Comparison of ENCODE assay signal across 29 cellular contexts in the genomic region with DNA sequence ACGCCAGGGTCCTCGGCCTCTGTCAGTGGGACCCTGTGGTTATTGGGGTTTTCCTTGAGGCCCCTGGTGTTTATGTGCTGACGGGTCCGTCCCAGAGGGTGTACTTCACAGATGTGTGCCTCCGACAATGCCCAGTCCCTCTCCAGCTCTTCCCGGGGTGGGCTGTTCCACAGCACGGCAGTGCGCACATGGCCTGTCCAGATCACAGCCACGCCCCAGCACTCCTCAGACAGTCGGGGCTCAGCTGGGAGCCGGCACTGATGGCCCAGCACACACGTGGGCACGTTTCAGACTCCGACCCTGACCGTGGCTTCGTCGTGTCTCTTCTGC. TPM values are rescaled to one million over a fixed set of nuclear protein-coding genes. Genes with fewer than 3 reads are reported as not detected.
DNase-seq lines count a peak whose midpoint lies in the region; ATAC-seq and TF ChIP-seq lines count a peak whose summit lies in the region.
"Had no signal": no experiment of that assay in that cellular context is flagged by ENCODE, and none has a peak within 500 bp of the region (broad histone marks: within the 10 kb centered on the region; RNA-seq: fewer than 3 reads in every experiment).

No MANE protein-coding gene starts in this region.

- intact Hi-C loops in left cardiac atrium (cut with DNase I), result no loop called here

- H3K4me2 ChIP-seq in neural progenitor cell, result no peak overlapping the region
- H3K4me2 ChIP-seq: BLaER1 treated with 17β-estradiol and CSF1 and Interleukin-3, amounts not matched to agents 10 nM and 100 nM; GM23338 had no signal

- H3K79me2 ChIP-seq in neural progenitor cell (ENCODE audit: low read depth), result no peaks in the 10 kb centered on the region

- ATAC-seq in left cardiac atrium, result no peak
- ATAC-seq in GM19035 (IDR thresholded peaks at IDR 0.05; ENCODE audit: unreplicated experiment), result no peak
- ATAC-seq in HG02870 (IDR thresholded peaks at IDR 0.05; ENCODE audit: unreplicated experiment), result no peak
- no peak for ATAC-seq in HG03025 (IDR thresholded peaks at IDR 0.05; ENCODE audit: low FRiP score, unreplicated experiment)
- ATAC-seq: GM23338, HCT116, Panc1, SK-N-SH treated with all-trans-retinoic acid at 6 μM for 48 hours had no signal

- no peaks in the 10 kb centered on the region for H4K20me1 ChIP-seq in neural progenitor cell (ENCODE audit: low read depth)

- H3K36me3 ChIP-seq in BE2C (no peaks in the 10 kb centered on the region), NT2/D1 (ENCODE audit: insufficient read depth, insufficient read length, low read length) (no peaks in the 10 kb centered on the region), neural progenitor cell (no peaks in the 10 kb centered on the region)
- H3K36me3 ChIP-seq: BLaER1 treated with 17β-estradiol and CSF1 and Interleukin-3, amounts not matched to agents 10 nM and 100 nM; SJCRH30 had no signal

- no peaks in the 10 kb centered on the region for H3F3A ChIP-seq in neural progenitor cell (ENCODE audit: low read depth)

- H3K4me1 ChIP-seq in BE2C, result no peaks in the 10 kb centered on the region
- H3K4me1 ChIP-seq in NT2/D1 (ENCODE audit: insufficient read depth, insufficient read length), result peaks cover 10% of the 10 kb centered on the region
- H3K4me1 ChIP-seq in neural progenitor cell, result no peaks in the 10 kb centered on the region
- H3K4me1 ChIP-seq: SJCRH30 had no signal

- H3K9me3 ChIP-seq in BE2C, result no peaks in the 10 kb centered on the region
- H3K9me3 ChIP-seq in NT2/D1 (ENCODE audit: insufficient read depth, low read length), result no peaks in the 10 kb centered on the region
- no peaks in the 10 kb centered on the region for H3K9me3 ChIP-seq in neural progenitor cell (ENCODE audit: low read depth)
- H3K9me3 ChIP-seq: BLaER1 treated with 17β-estradiol and CSF1 and Interleukin-3, amounts not matched to agents 10 nM and 100 nM; SJCRH30 had no signal

- H3K9ac ChIP-seq in NT2/D1 (ENCODE audit: insufficient read length, low read depth) (peak overlapping the region; percentile 10), neural progenitor cell (no peak overlapping the region)
- H3K9ac ChIP-seq: BLaER1 treated with 17β-estradiol and CSF1 and Interleukin-3, amounts not matched to agents 10 nM and 100 nM had no signal

- peak overlapping the region; percentile 50 for H3K27ac Mint-ChIP-seq in neural progenitor cell
- H3K27ac Mint-ChIP-seq: CD4-positive, alpha-beta T cell; GM23338 had no signal

- H3K36me3 Mint-ChIP-seq in neural progenitor cell, result peaks cover 5% of the 10 kb centered on the region

- peaks cover 11% of the 10 kb centered on the region for H3K4me1 Mint-ChIP-seq in neural progenitor cell

- H3K4me3 ChIP-seq in BE2C (ENCODE audit: low read depth, low read length) (no peak overlapping the region), NT2/D1 (ENCODE audit: insufficient read length, low read depth) (no peak overlapping the region), neural progenitor cell (no peak overlapping the region)
- H3K4me3 ChIP-seq: BLaER1 treated with 17β-estradiol and CSF1 and Interleukin-3, amounts not matched to agents 10 nM and 100 nM; GM23338; SJCRH30 had no signal

- H3K27me3 Mint-ChIP-seq in neural progenitor cell (ENCODE audit: insufficient read depth, low read depth), result peaks cover 4% of the 10 kb centered on the region
- H3K27me3 Mint-ChIP-seq: CD4-positive, alpha-beta T cell had no signal

- peak; percentile 7 for DNase-seq in BE2C
- DNase-seq in NT2/D1 (ENCODE audit: low read depth, low spot score), result no peak
- DNase-seq in left cardiac atrium, result peak; percentile 6
- DNase-seq in neural progenitor cell (ENCODE audit: low spot score), result no peak
- no peak for DNase-seq in OCI-M1 (lab: John Stamatoyannopoulos, UW)
- DNase-seq: CD4-positive, alpha-beta T cell; DMS53; KBM-7; MV-4-11; NCI-H1105 treated with DMSO at 0.1 percent for 48 hours; NCI-H146; NCI-H2029; NCI-H446 treated with DMSO at 0.1 percent for 48 hours; NCI-H526; NCI-H82; NK-92 treated with Interleukin-12 subunit alpha and Interleukin-12 subunit beta, amount 100 ng/mL, for 24 hours; SJCRH30 had no signal

- TF ChIP-seq CTCF in BE2C (IDR thresholded peaks at IDR 0.05; ENCODE audit: low read depth, low read length) (no peak), neural progenitor cell (IDR thresholded peaks at IDR 0.05) (no peak)

- H2AFZ ChIP-seq in neural progenitor cell (replicated peaks), result no peak overlapping the region
- H2AFZ ChIP-seq: GM23338 had no signal

- no peaks in the 10 kb centered on the region for H3K9me3 Mint-ChIP-seq in neural progenitor cell
- H3K9me3 Mint-ChIP-seq: CD4-positive, alpha-beta T cell; GM23338 had no signal

- H3K4me3 Mint-ChIP-seq in neural progenitor cell, result no peak overlapping the region
- H3K4me3 Mint-ChIP-seq: CD4-positive, alpha-beta T cell; GM23338 had no signal

- H3K27me3 ChIP-seq in BE2C, result no peaks in the 10 kb centered on the region
- no peaks in the 10 kb centered on the region for H3K27me3 ChIP-seq in NT2/D1 (ENCODE audit: insufficient read depth, insufficient read length)
- H3K27me3 ChIP-seq in neural progenitor cell, result no peaks in the 10 kb centered on the region
- H3K27me3 ChIP-seq: SJCRH30 had no signal

- H3K27ac ChIP-seq in neural progenitor cell, result no peak overlapping the region
- H3K27ac ChIP-seq: BLaER1 treated with 17β-estradiol and CSF1 and Interleukin-3, amounts not matched to agents 10 nM and 100 nM; RWPE1; SJCRH30 had no signal

RNA-seq across cellular contexts. Expression of a gene that starts 16.9 kb away (rescaled TPM):
- polyA plus RNA-seq in BE2C (2012; ENCODE audit: insufficient read depth, insufficient read length, low read depth), result 1.6 TPM
- total RNA-seq in left cardiac atrium, result under 1 TPM; 0.16 to 0.29 TPM
- total RNA-seq in neural progenitor cell (ENCODE audit: low replicate concordance), result 0.50 TPM in 1 of 2 replicates, not detected in the other
- total RNA-seq: CD4-positive, alpha-beta T cell; LHCN-M2; MCF 10A; SJCRH30 had no signal

RNA-seq across cellular contexts. Expression of a gene that starts 33.9 kb away (rescaled TPM):
- 3.6 TPM for polyA plus RNA-seq in BE2C (2012; ENCODE audit: insufficient read depth, insufficient read length, low read depth)
- total RNA-seq in left cardiac atrium (10 to 100 TPM; 17.5 to 19.6 TPM), neural progenitor cell (ENCODE audit: low replicate concordance) (2.0 and 6.8 TPM in 2 replicates)
- total RNA-seq: CD4-positive, alpha-beta T cell; HT1080; MCF 10A had no signal

Comparison
In these comparisons a context has a peak if more than half of its experiments do, and no peak if none do; other contexts are left out.
1. DNase-seq: peak in BE2C (single experiment) and left cardiac atrium (single experiment); none in NT2/D1 (single experiment), neural progenitor cell (single experiment) and OCI-M1 (single experiment).